Comparison of ENCODE assay signal across 28 cellular contexts in the genomic region with DNA sequence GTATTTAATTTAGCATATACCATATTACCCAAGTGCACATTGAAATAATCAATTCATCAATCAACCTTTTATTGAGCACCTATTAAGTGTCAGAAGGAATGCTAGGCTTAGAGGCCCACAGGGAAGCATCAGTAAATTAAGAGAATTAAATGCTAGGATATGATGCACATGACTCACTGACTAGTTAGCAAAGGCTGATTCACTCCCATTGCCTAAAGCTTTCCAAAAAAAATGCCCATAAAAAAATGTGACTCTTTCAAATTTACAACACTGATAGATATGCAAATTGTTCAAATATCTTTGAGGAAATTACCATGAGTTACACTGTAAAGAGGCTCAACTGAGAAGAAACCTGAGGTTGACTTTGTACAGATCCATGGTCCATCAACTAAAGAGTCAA.
DNase-seq lines count a peak whose midpoint lies in the region; FAIRE-seq and TF ChIP-seq lines count a peak whose summit lies in the region.
"Had no signal": no experiment of that assay in that cellular context is flagged by ENCODE, and none has a peak within 500 bp of the region (broad histone marks: within the 10 kb centered on the region; RNA-seq: fewer than 3 reads in every experiment).

No MANE protein-coding gene starts in this region.

- peaks cover 12% of the 10 kb centered on the region for H3K4me1 ChIP-seq in osteoblast (ENCODE audit: insufficient read depth, low read length)

- peak overlapping the region; percentile 26 for H3K4me2 ChIP-seq in osteoblast (ENCODE audit: insufficient read depth, low read length)

- no peaks in the 10 kb centered on the region for H3K79me2 ChIP-seq in osteoblast (ENCODE audit: insufficient read depth, low read length)

- no peak overlapping the region for H2AFZ ChIP-seq in osteoblast (ENCODE audit: low read length)

- peak; percentile 2 for DNase-seq in Daoy (ENCODE audit: low read depth)
- DNase-seq in LHCN-M2 (ENCODE audit: low read depth): peak; percentile 43
- peak; percentile 37 for DNase-seq in epithelial cell of esophagus (ENCODE audit: low read depth)
- DNase-seq in osteoblast (ENCODE audit: insufficient read length, low spot score, missing footprints): peak; percentile 84
- DNase-seq in HTR-8/SVneo (ENCODE audit: insufficient read length, low spot score): no peak
- DNase-seq in pons (ENCODE audit: low spot score): no peak
- DNase-seq in SW480 (ENCODE audit: low spot score): no peak
- DNase-seq in activated CD4-positive, alpha-beta T cell treated with anti-CD3 and anti-CD28 coated beads for 1 hour: no peak
- DNase-seq: activated CD8-positive, alpha-beta T cell treated with anti-CD3 and anti-CD28 coated beads for 36 hours; activated gamma-delta T cell treated with Interleukin-2 at 50 U/mL for 16 hours; activated T-cell treated with anti-CD3 and anti-CD28 coated beads, Interleukin-2, amount 50 U/mL, for 1 hour; amygdala; caudate nucleus; CD8-positive, alpha-beta memory T cell; KBM-7; MV-4-11; NCI-H1694 treated with DMSO at 0.1 percent for 48 hours; NCI-H69; psoas muscle; stimulated activated CD4-positive, alpha-beta T cell treated with anti-CD3 and anti-CD28 coated beads, Interleukin-2, amount 100 ng/mL, for 24 hours; T1000 had no signal

- TF ChIP-seq CTCF in epithelial cell of esophagus (IDR thresholded peaks at IDR 0.05; ENCODE audit: insufficient read depth, low read depth, low read length, missing control alignments): no peak
- TF ChIP-seq CTCF in osteoblast (IDR thresholded peaks at IDR 0.05; ENCODE audit: extremely low read depth, low read depth, low read length): no peak

- peak overlapping the region; percentile 1 for H3K27ac ChIP-seq in osteoblast (ENCODE audit: low read depth, low read length)
- H3K27ac ChIP-seq: gastroesophageal sphincter, psoas muscle, skin epidermis, thoracic aorta had no signal

- H3K36me3 ChIP-seq in osteoblast (ENCODE audit: insufficient read depth, low read length): no peaks in the 10 kb centered on the region
- H3K36me3 ChIP-seq: gastroesophageal sphincter, thoracic aorta had no signal

- H4K20me1 ChIP-seq in osteoblast (ENCODE audit: insufficient read depth, low read length): no peaks in the 10 kb centered on the region

- FAIRE-seq in HTR-8/SVneo (lab: Jason Lieb, UNC): no peak
- FAIRE-seq: endothelial cell of umbilical vein, H1, keratinocyte had no signal

- H3K27me3 ChIP-seq in osteoblast (ENCODE audit: insufficient read depth, low read length): no peaks in the 10 kb centered on the region
- H3K27me3 ChIP-seq: gastroesophageal sphincter had no signal

- H3K4me3 ChIP-seq in epithelial cell of esophagus (ENCODE audit: low read length): no peak overlapping the region
- H3K4me3 ChIP-seq in osteoblast (ENCODE audit: insufficient read depth, low read length): no peak overlapping the region
- H3K4me3 ChIP-seq: gastroesophageal sphincter, lung, psoas muscle, skin epidermis, thoracic aorta had no signal

- no peaks in the 10 kb centered on the region for H3K9me3 ChIP-seq in osteoblast (ENCODE audit: low read depth, low read length)
- H3K9me3 ChIP-seq: gastroesophageal sphincter, psoas muscle, thoracic aorta had no signal

Comparison
In these comparisons a context has a peak if more than half of its experiments do, and no peak if none do; other contexts are left out.
1. DNase-seq: peak in Daoy (single experiment), LHCN-M2 (single experiment), epithelial cell of esophagus (single experiment) and osteoblast (single experiment); none in HTR-8/SVneo (single experiment), pons (single experiment), SW480 (single experiment) and activated CD4-positive, alpha-beta T cell treated with anti-CD3 and anti-CD28 coated beads for 1 hour (single experiment).